Comparison of ENCODE assay signal across 12 cellular contexts in the genomic region with DNA sequence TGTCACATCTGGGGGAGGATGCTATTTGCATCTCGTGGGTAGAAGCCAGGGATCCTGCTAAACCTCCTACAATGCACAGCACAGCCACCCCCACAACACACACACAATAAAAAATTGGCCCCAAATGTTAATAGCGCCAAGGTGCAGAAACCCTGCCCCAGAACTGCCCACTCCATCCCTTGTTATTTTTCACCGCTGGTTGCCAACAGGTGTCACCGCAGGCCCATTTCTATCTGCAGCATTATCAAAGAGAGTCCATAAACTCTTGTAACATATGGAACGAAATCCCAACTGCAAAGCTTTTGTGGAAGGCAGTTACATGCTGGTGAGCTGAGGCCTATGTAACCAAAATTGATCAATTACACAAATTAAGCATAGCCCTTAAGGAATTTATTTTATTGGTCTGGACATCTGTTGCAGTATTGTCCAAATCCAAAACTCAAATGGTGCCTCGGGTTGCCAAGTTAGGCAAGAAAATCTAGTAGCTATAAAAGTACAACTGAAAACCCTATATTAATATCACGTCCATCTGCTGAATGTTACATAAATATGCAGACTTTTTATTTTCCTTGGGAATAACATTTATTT.
DNase-seq lines count a peak whose midpoint lies in the region; ATAC-seq and TF ChIP-seq lines count a peak whose summit lies in the region.
"Had no signal": no experiment of that assay in that cellular context is flagged by ENCODE, and none has a peak within 500 bp of the region (broad histone marks: within the 10 kb centered on the region; RNA-seq: fewer than 3 reads in every experiment).

No MANE protein-coding gene starts in this region.

- intact Hi-C loops in CD8-positive, alpha-beta T cell (cut with DNase I, micrococcal nuclease) = no loop called here

- H3K27ac Mint-ChIP-seq in CD8-positive, alpha-beta T cell = no peak overlapping the region
- H3K27ac Mint-ChIP-seq: activated naive CD8-positive, alpha-beta T cell; immature natural killer cell had no signal

- ATAC-seq in thoracic aorta (ENCODE audit: insufficient number of reproducible peaks, low FRiP score, low read depth) = no peak
- ATAC-seq in CD8-positive, alpha-beta T cell = no peak

- no peaks in the 10 kb centered on the region for H3K9me3 ChIP-seq in thoracic aorta
- no peaks in the 10 kb centered on the region for H3K9me3 ChIP-seq in CD8-positive, alpha-beta T cell (ENCODE audit: low read length)
- H3K9me3 ChIP-seq: neutrophil had no signal

- no peak overlapping the region for H3K4me3 Mint-ChIP-seq in CD8-positive, alpha-beta T cell
- H3K4me3 Mint-ChIP-seq: activated naive CD8-positive, alpha-beta T cell; immature natural killer cell had no signal

- H3K4me3 ChIP-seq in epithelial cell of esophagus (ENCODE audit: low read length) (no peak overlapping the region), thoracic aorta (no peak overlapping the region)
- H3K4me3 ChIP-seq in CD8-positive, alpha-beta T cell (ENCODE audit: low read depth, low read length) = no peak overlapping the region

- peak; percentile 37 for DNase-seq in NCI-H748 (lab: John Stamatoyannopoulos, UW; ENCODE audit: unreplicated experiment)
- no peak for DNase-seq in NCI-H748 treated with DMSO at 0.1 percent for 48 hours (lab: John Stamatoyannopoulos, UW)
- peak; percentile 58 for DNase-seq in NCI-H2171 treated with DMSO at 0.1 percent for 48 hours (lab: John Stamatoyannopoulos, UW)
- peak; percentile 3 for DNase-seq in epithelial cell of esophagus (ENCODE audit: low read depth)
- no peak for DNase-seq in thoracic aorta (ENCODE audit: low spot score)
- no peak for DNase-seq in HCEC 1CT
- DNase-seq in CD8-positive, alpha-beta T cell = no peak
- DNase-seq in NCI-H2081 treated with DMSO at 0.1 percent for 48 hours (lab: John Stamatoyannopoulos, UW) = no peak
- DNase-seq: activated CD4-positive, alpha-beta T cell treated with anti-CD3 and anti-CD28 coated beads, Interleukin-2, amount 50 U/mL, for 48 hours; immature natural killer cell had no signal

- no peaks in the 10 kb centered on the region for H3K9me3 Mint-ChIP-seq in CD8-positive, alpha-beta T cell
- H3K9me3 Mint-ChIP-seq: immature natural killer cell had no signal

- H3K36me3 Mint-ChIP-seq in CD8-positive, alpha-beta T cell = no peaks in the 10 kb centered on the region
- H3K36me3 Mint-ChIP-seq: activated naive CD8-positive, alpha-beta T cell; immature natural killer cell had no signal

- peaks cover 19 to 66% of the 10 kb centered on the region in 2 donors for H3K4me1 ChIP-seq in thoracic aorta (ENCODE audit: control insufficient read depth in 1 of 2, low read depth in 2 of 2)
- H3K4me1 ChIP-seq in CD8-positive, alpha-beta T cell (ENCODE audit: insufficient read depth, low read length) = no peaks in the 10 kb centered on the region

- H3K27me3 ChIP-seq in thoracic aorta (replicated peaks; ENCODE audit: insufficient read depth) = no peaks in the 10 kb centered on the region
- peaks cover 2% of the 10 kb centered on the region for H3K27me3 ChIP-seq in CD8-positive, alpha-beta T cell (ENCODE audit: insufficient read depth, low read length)

- POLR2A ChIA-PET in CD8-positive, alpha-beta T cell (lab: Charles Lee) = no interaction called here

- TF ChIP-seq CTCF in epithelial cell of esophagus (IDR thresholded peaks at IDR 0.05; ENCODE audit: insufficient read depth, low read depth, low read length, missing control alignments) = peak; percentile 32
- TF ChIP-seq CTCF in thoracic aorta (IDR thresholded peaks at IDR 0.05) = no peak
- no peak for TF ChIP-seq CTCF in CD8-positive, alpha-beta T cell (IDR thresholded peaks at IDR 0.05)

- peak overlapping the region; percentile 77 to 78 for H3K27ac ChIP-seq in thoracic aorta
- H3K27ac ChIP-seq in CD8-positive, alpha-beta T cell (ENCODE audit: low read depth, low read length) = no peak overlapping the region
- H3K27ac ChIP-seq: neutrophil had no signal

- H3K36me3 ChIP-seq in thoracic aorta = no peaks in the 10 kb centered on the region
- no peaks in the 10 kb centered on the region for H3K36me3 ChIP-seq in CD8-positive, alpha-beta T cell (ENCODE audit: insufficient read depth, low read length)
- H3K36me3 ChIP-seq: neutrophil had no signal

- H3K27me3 Mint-ChIP-seq in CD8-positive, alpha-beta T cell (ENCODE audit: low read depth) = peaks cover 4% of the 10 kb centered on the region

- CTCF ChIA-PET in CD8-positive, alpha-beta T cell (lab: Charles Lee) = no interaction called here

- H3K4me1 Mint-ChIP-seq in CD8-positive, alpha-beta T cell (ENCODE audit: low read depth) = no peaks in the 10 kb centered on the region
- H3K4me1 Mint-ChIP-seq: immature natural killer cell had no signal

Comparison
In these comparisons a context has a peak if more than half of its experiments do, and no peak if none do; other contexts are left out.
1. DNase-seq: peak in NCI-H748 (single experiment), NCI-H2171 treated with DMSO at 0.1 percent for 48 hours (single experiment) and epithelial cell of esophagus (single experiment); none in NCI-H748 treated with DMSO at 0.1 percent for 48 hours (single experiment), thoracic aorta (single experiment), HCEC 1CT (single experiment), CD8-positive, alpha-beta T cell (0 of 7) and NCI-H2081 treated with DMSO at 0.1 percent for 48 hours (single experiment).